ENCODE assay signal across 10 cellular contexts in genomic region chr5:63341442-63341841, GRCh38.
"Had no signal": no experiment of that assay in that cellular context is flagged by ENCODE, and none has a peak within 500 bp of the region (broad histone marks: within the 10 kb centered on the region; RNA-seq: fewer than 3 reads in every experiment).

No MANE protein-coding gene starts in this region.

- H3K4me2 ChIP-seq: GM23338 had no signal

- H3K27ac ChIP-seq: GM23248 had no signal

- H3K36me3 ChIP-seq: HAP-1 had no signal

- ATAC-seq: GM23338, HCT116 had no signal

- H3K4me3 Mint-ChIP-seq: GM23338, H9, HFFc6 had no signal

- H3K9ac ChIP-seq: GM23248 had no signal

- DNase-seq: GM23248, GOT3, H7, H9, HCEC 1CT, HFFc6 had no signal

- FAIRE-seq: H54 had no signal

- H3K4me3 ChIP-seq: GM23248, GM23338, HAP-1 had no signal

- H3K4me1 ChIP-seq: HAP-1 had no signal

- H2AFZ ChIP-seq: GM23248, GM23338 had no signal

- H3K27ac Mint-ChIP-seq: GM23338, H9, HFFc6 had no signal
